Comparison of ENCODE assay signal across 30 cellular contexts in the genomic region with DNA sequence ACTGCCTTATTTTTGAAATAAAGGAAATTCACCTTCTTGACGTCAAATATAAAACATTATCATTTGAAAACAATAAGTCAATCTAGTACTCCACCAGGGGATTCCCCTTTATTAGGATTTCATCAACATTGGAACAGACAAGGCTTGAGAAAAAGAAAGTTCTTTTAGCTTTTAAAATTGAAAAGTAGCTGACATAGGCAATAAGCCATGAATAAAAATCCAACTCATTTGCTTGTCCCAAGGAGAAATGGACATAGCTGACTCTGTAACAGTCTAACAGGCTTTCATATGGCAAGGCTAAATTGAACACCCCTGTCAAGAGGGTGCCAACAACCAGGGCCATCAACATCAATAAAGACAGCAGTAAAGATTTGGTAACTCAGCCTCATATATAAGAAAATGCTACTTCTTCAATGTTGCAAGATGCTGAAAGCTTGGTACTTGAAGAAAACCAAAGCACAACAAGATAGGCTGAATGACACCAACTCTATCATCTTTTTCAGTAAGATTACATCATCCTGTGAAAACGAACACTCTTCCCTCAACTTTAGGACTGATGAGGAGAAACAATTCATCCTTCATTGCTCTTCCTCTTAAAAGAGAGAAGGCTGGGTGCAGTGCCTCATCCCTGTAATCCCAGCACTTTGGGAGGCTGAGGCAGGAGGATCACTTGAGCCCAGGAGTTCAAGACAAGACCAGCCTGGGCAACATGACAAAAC.
"Had no signal": no experiment of that assay in that cellular context is flagged by ENCODE, and none has a peak within 500 bp of the region (broad histone marks: within the 10 kb centered on the region; RNA-seq: fewer than 3 reads in every experiment).

No MANE protein-coding gene starts in this region.

- H3K4me1 Mint-ChIP-seq: central memory CD8-positive, alpha-beta T cell had no signal

- FAIRE-seq: astrocyte had no signal

- DNase-seq: activated CD4-positive, alpha-beta memory T cell treated with anti-CD3 and anti-CD28 coated beads, Interleukin-2, amount 10 ng/mL, durations not matched to agents 7 days and 5 days; activated CD4-positive, alpha-beta T cell treated with anti-CD3 and anti-CD28 coated beads for 4 hours; activated CD4-positive, alpha-beta T cell treated with anti-CD3 and anti-CD28 coated beads, Interleukin-2, amount 10 ng/mL, durations not matched to agents 7 days and 5 days; activated CD4-positive, alpha-beta T cell treated with anti-CD3 and anti-CD28 coated beads, Interleukin-2, amount 50 U/mL, for 4 hours; activated CD4-positive, CD25-positive, alpha-beta regulatory T cell; activated CD4-positive, CD25-positive, alpha-beta regulatory T cell treated with anti-CD3 and anti-CD28 coated beads, Interleukin-2, amount 50 U/mL, for 72 hours; activated CD8-positive, alpha-beta memory T cell treated with anti-CD3 and anti-CD28 coated beads, Interleukin-2, amount 50 U/mL, for 48 hours; activated effector memory CD4-positive, alpha-beta T cell treated with Interleukin-2 at 50 U/mL for 16 hours; activated gamma-delta T cell treated with Interleukin-2 at 50 U/mL for 16 hours; activated naive CD4-positive, alpha-beta T cell treated with anti-CD3 and anti-CD28 coated beads, Interleukin-2, amount 50 U/mL, for 16 hours; activated naive CD4-positive, alpha-beta T cell treated with Interleukin-2 at 50 U/mL for 16 hours; activated T-cell treated with anti-CD3 and anti-CD28 coated beads for 4 hours; activated T-cell treated with anti-CD3 and anti-CD28 coated beads, Interleukin-2, amount 50 U/mL, for 24 hours; activated T-cell treated with anti-CD3 and anti-CD28 coated beads, Interleukin-2, amount 50 U/mL, for 72 hours; amniotic stem cell; anterior cingulate cortex; brain microvascular endothelial cell; dermis blood vessel endothelial cell; effector CD4-positive, alpha-beta T cell; effector memory CD8-positive, alpha-beta T cell; esophagus squamous epithelium; foreskin melanocyte; heart left ventricle; T-helper 1 cell; T-helper 2 cell had no signal

- H3K36me3 ChIP-seq: brain microvascular endothelial cell, esophagus squamous epithelium, heart left ventricle had no signal

- ATAC-seq: activated T-cell treated with anti-CD3 and anti-CD28 coated beads, Interleukin-2, amount 50 U/mL, for 72 hours; effector memory CD8-positive, alpha-beta T cell; heart left ventricle had no signal

- H3K9me3 ChIP-seq: esophagus squamous epithelium had no signal

- H3K27ac ChIP-seq: brain microvascular endothelial cell, coronary artery, epithelial cell of prostate, esophagus squamous epithelium, heart left ventricle had no signal

- H3K4me1 ChIP-seq: esophagus squamous epithelium, heart left ventricle had no signal

- H3K27me3 Mint-ChIP-seq: activated T-cell treated with anti-CD3 and anti-CD28 coated beads, Interleukin-2, amount 50 U/mL, for 24 hours; central memory CD8-positive, alpha-beta T cell had no signal

- H3K27me3 ChIP-seq: brain microvascular endothelial cell, esophagus squamous epithelium, heart left ventricle had no signal

- H3K27ac Mint-ChIP-seq: activated CD4-positive, alpha-beta memory T cell treated with anti-CD3 and anti-CD28 coated beads, Interleukin-2, amount 10 ng/mL, durations not matched to agents 7 days and 5 days; activated naive CD8-positive, alpha-beta T cell; activated T-cell treated with anti-CD3 and anti-CD28 coated beads, Interleukin-2, amount 50 U/mL, for 24 hours; activated T-cell treated with anti-CD3 and anti-CD28 coated beads, Interleukin-2, amount 50 U/mL, for 72 hours; effector memory CD8-positive, alpha-beta T cell had no signal

- H3K4me3 ChIP-seq: coronary artery, esophagus squamous epithelium, heart left ventricle had no signal

- H3K4me3 Mint-ChIP-seq: activated CD4-positive, alpha-beta memory T cell treated with anti-CD3 and anti-CD28 coated beads, Interleukin-2, amount 10 ng/mL, durations not matched to agents 7 days and 5 days; activated CD4-positive, alpha-beta T cell treated with anti-CD3 and anti-CD28 coated beads, Interleukin-2, amount 10 ng/mL, durations not matched to agents 7 days and 5 days; activated naive CD8-positive, alpha-beta T cell; activated T-cell treated with anti-CD3 and anti-CD28 coated beads, Interleukin-2, amount 50 U/mL, for 24 hours; activated T-cell treated with anti-CD3 and anti-CD28 coated beads, Interleukin-2, amount 50 U/mL, for 72 hours; central memory CD8-positive, alpha-beta T cell; effector memory CD8-positive, alpha-beta T cell had no signal
